Comparison of ENCODE assay signal across 8 cellular contexts in genomic region chr6:34425498-34426410, GRCh38. TPM values are rescaled to one million over a fixed set of nuclear protein-coding genes. Genes with fewer than 3 reads are reported as not detected.
DNase-seq lines count a peak whose midpoint lies in the region; ATAC-seq and TF ChIP-seq lines count a peak whose summit lies in the region.

Gene RPS10, minus strand, starts transcription at chr6:34426069. Its CDS starts 848 bp downstream, at chr6:34425221.

- TF ChIP-seq EP300 in upper lobe of left lung (IDR thresholded peaks at IDR 0.05): no peak

- 0 to 1% methylated on average over 34 to 50 of the region's 58 CpGs for WGBS in upper lobe of left lung, 2 donors

- no peaks in the 10 kb centered on the region for H3K27me3 ChIP-seq in upper lobe of left lung

- TF ChIP-seq CTCF in GM12865 (IDR thresholded peaks at IDR 0.05; ENCODE audit: insufficient read depth, low read depth, low read length, missing control alignments): no peak
- peak in 2 of 6 experiments; percentile 10 to 30 for TF ChIP-seq CTCF in upper lobe of left lung (IDR thresholded peaks at IDR 0.05)

- peak in 3 of 4 donors; percentile 69 to 87 (median 79) for TF ChIP-seq POLR2A in upper lobe of left lung (IDR thresholded peaks at IDR 0.05)

- H3K36me3 ChIP-seq in upper lobe of left lung: peaks cover 28 to 41% (median 36%) of the 10 kb centered on the region in 4 donors

- H3K4me1 ChIP-seq in upper lobe of left lung: peaks cover 14 to 33% (median 21%) of the 10 kb centered on the region in 4 donors

- DNase-seq in GM12865 (ENCODE audit: low read depth) (peak; percentile 96), NCI-H187 treated with DMSO at 0.1 percent for 48 hours (lab: John Stamatoyannopoulos, UW) (peak; percentile 39), T-helper 2 cell (peak; percentile 78 to 91 (median 82)), amygdala (lab: John Stamatoyannopoulos, UW) (peak in 55 of 56 donors; percentile 52 to 94 (median 83)), left cardiac atrium (peak; percentile 95), posterior vena cava (ENCODE audit: low spot score) (peak; percentile 98), upper lobe of left lung (peak; percentile 95 to 97)

- H3K4me3 ChIP-seq in GM12865 (ENCODE audit: low read depth, low read length): peak within 1 kb of the TSS; percentile 83
- H3K4me3 ChIP-seq in upper lobe of left lung: peak within 1 kb of the TSS; percentile 76 to 79 (median 77)

- intact Hi-C loops in left cardiac atrium (cut with DNase I): no loop called here
- intact Hi-C loops in posterior vena cava (cut with DNase I): no loop called here

- H3K27ac ChIP-seq in upper lobe of left lung: peak within 1 kb of the TSS; percentile 83 to 93 (median 86)

- ATAC-seq in HG02884 (IDR thresholded peaks at IDR 0.05; ENCODE audit: unreplicated experiment) (peak; percentile 74), left cardiac atrium (peak; percentile 99), upper lobe of left lung (ENCODE audit: low FRiP score in 2 of 2) (peak; percentile 99)

- H3K9me3 ChIP-seq in upper lobe of left lung: no peaks in the 10 kb centered on the region

RNA-seq across cellular contexts. Expression of gene RPS10, which starts in this region (rescaled TPM):
- total RNA-seq in left cardiac atrium (100 to 1,000 TPM; 746 to 770 TPM), posterior vena cava (1,000 to 10,000 TPM in 1 of 2 donors, 100 to 1,000 TPM in 1; 962 to 1,039 TPM), upper lobe of left lung (1,000 to 10,000 TPM in 4 of 6 donors, 100 to 1,000 TPM in 2; 383 to 1,975 (median 1,074) TPM)

Comparison
In these comparisons a context has a peak if more than half of its experiments do, and no peak if none do; other contexts are left out.
1. Peak in every context shown above with its lines: DNase-seq, ATAC-seq, H3K4me3 ChIP-seq and H3K27ac ChIP-seq.
2. DNase-seq: peak in every context shown above with its lines; median percentile 98 in posterior vena cava; 96 in GM12865; 96 in upper lobe of left lung; 95 in left cardiac atrium; 83 in amygdala; 82 in T-helper 2 cell; 39 in NCI-H187 treated with DMSO at 0.1 percent for 48 hours.